Comparison of ENCODE assay signal across 12 cellular contexts in genomic region chr6:154861825-154862224, GRCh38.
"Had no signal": no experiment of that assay in that cellular context is flagged by ENCODE, and none has a peak within 500 bp of the region (broad histone marks: within the 10 kb centered on the region; RNA-seq: fewer than 3 reads in every experiment).

No MANE protein-coding gene starts in this region.

- ATAC-seq: foreskin keratinocyte; lower lobe of right lung; stimulated activated naive CD8-positive, alpha-beta T cell treated with anti-CD3 and anti-CD28 coated beads, Interleukin-15, amount 100 ng/mL, for 72 hours had no signal

- DNase-seq: activated CD4-positive, alpha-beta T cell treated with anti-CD3 and anti-CD28 coated beads, Interleukin-2, amount 50 U/mL, for 4 hours; activated CD4-positive, CD25-positive, alpha-beta regulatory T cell treated with anti-CD3 and anti-CD28 coated beads, Interleukin-2, amount 50 U/mL, for 72 hours; activated naive CD4-positive, alpha-beta T cell; activated naive CD8-positive, alpha-beta T cell treated with anti-CD3 and anti-CD28 coated beads, Interleukin-2, amount 10 ng/mL, durations not matched to agents 7 days and 5 days; activated T-cell treated with anti-CD3 and anti-CD28 coated beads for 4 hours; brain microvascular endothelial cell; effector CD4-positive, alpha-beta T cell; foreskin keratinocyte; lower lobe of right lung; ovary; stimulated activated CD4-positive, alpha-beta T cell treated with anti-CD3 and anti-CD28 coated beads, Interleukin-1b, Interleukin-23, amount 100 ng/mL, for 48 hours; stimulated activated naive CD8-positive, alpha-beta T cell treated with anti-CD3 and anti-CD28 coated beads, Interleukin-15, amount 100 ng/mL, for 72 hours had no signal
